8 cellular contexts compared by ENCODE assay signal in genomic region chr7:131555565-131556054, GRCh38. TPM values are rescaled to one million over a fixed set of nuclear protein-coding genes. Genes with fewer than 3 reads are reported as not detected.
DNase-seq lines count a peak whose midpoint lies in the region; ATAC-seq, FAIRE-seq and TF ChIP-seq lines count a peak whose summit lies in the region.

No MANE protein-coding gene starts in this region.

- no peak overlapping the region for H2AFZ ChIP-seq in HepG2 (ENCODE audit: low read length)

- H3K27ac ChIP-seq in AG04450 (ENCODE audit: low read depth, low read length) = no peak overlapping the region
- H3K27ac ChIP-seq in HepG2 (ENCODE audit: extremely low read length, insufficient read depth, low read length) = no peak overlapping the region
- peak overlapping the region; percentile 70 to 72 (median 70) for H3K27ac ChIP-seq in transverse colon

- no peaks in the 10 kb centered on the region for H3K36me3 Mint-ChIP-seq in activated naive CD8-positive, alpha-beta T cell treated with anti-CD3 and anti-CD28 coated beads, Interleukin-2, amount 50 U/mL, for 24 hours (ENCODE audit: low read depth)

- CTCF ChIA-PET in AG04450 (lab: Charles Lee) (no interaction called here), HepG2 (lab: Yijun Ruan, JAX; ENCODE audit: low intra/inter-chr PET ratio, low total read pairs) (no interaction called here)

- intact Hi-C loops in HepG2 (cut with micrococcal nuclease; ENCODE audit: unreplicated experiment) (no loop called here), transverse colon (cut with DNase I; ENCODE audit: low total_unique reads) (no loop called here)

- H3K4me2 ChIP-seq in HepG2 (ENCODE audit: low read depth, low read length) = peak overlapping the region; percentile 59

- H3K9me3 Mint-ChIP-seq in activated naive CD8-positive, alpha-beta T cell treated with anti-CD3 and anti-CD28 coated beads, Interleukin-2, amount 50 U/mL, for 24 hours = no peaks in the 10 kb centered on the region

- H3K4me3 Mint-ChIP-seq in activated naive CD8-positive, alpha-beta T cell treated with anti-CD3 and anti-CD28 coated beads, Interleukin-2, amount 50 U/mL, for 24 hours = peak overlapping the region; percentile 68

- H3K27me3 Mint-ChIP-seq in activated naive CD8-positive, alpha-beta T cell treated with anti-CD3 and anti-CD28 coated beads, Interleukin-2, amount 50 U/mL, for 24 hours = peaks cover 55% of the 10 kb centered on the region

- peaks cover 13% of the 10 kb centered on the region for H3K4me1 ChIP-seq in HepG2 (ENCODE audit: insufficient read depth, low read length)
- peaks cover 11 to 27% (median 25%) of the 10 kb centered on the region in 4 donors for H3K4me1 ChIP-seq in transverse colon

- no peaks in the 10 kb centered on the region for H3K36me3 ChIP-seq in HepG2 (replicated peaks in 1 of 2; ENCODE audit: control insufficient read depth in 1 of 2, insufficient read depth in 2 of 2, low read length in 2 of 2)
- H3K36me3 ChIP-seq in transverse colon = no peaks in the 10 kb centered on the region

- H3K27me3 ChIP-seq in AG04450 (ENCODE audit: control insufficient read depth, insufficient read depth, low read length) (peaks cover 41% of the 10 kb centered on the region), HepG2 (ENCODE audit: control insufficient read depth in 1 of 2, insufficient read depth in 2 of 2, low read length in 2 of 2) (peaks cover 11 to 66% of the 10 kb centered on the region in 2 experiments), transverse colon (peaks cover 47% of the 10 kb centered on the region)

- in situ Hi-C loops in HepG2 (cut with HindIII; ENCODE audit: extremely low pct_ligation_motif_present, low pct_unique_long_range_greater_than_20kb) = no loop called here
- in situ Hi-C loops in transverse colon (cut with MboI; ENCODE audit: low pct_ligation_motif_present in 1 of 4, low pct_unique_long_range_greater_than_20kb in 1 of 4, low sequenced_read_pairs in 3 of 4) = no loop called here

- H3K4me3 ChIP-seq in AG04450 (ENCODE audit: low read depth, low read length) = peak overlapping the region; percentile 54
- H3K4me3 ChIP-seq in HepG2 (replicated peaks in 1 of 3; ENCODE audit: insufficient read depth in 1 of 3, low read depth in 2 of 3, low read length in 3 of 3) = peak overlapping the region in 2 of 3 experiments; percentile 38 to 61; a peak in 4 of 6 replicates
- H3K4me3 ChIP-seq in transverse colon = peak overlapping the region; percentile 43 to 63 (median 58)

- no peak for TF ChIP-seq CTCF in AG04450 (IDR thresholded peaks at IDR 0.05; ENCODE audit: low read depth, low read length)
- no peak for TF ChIP-seq CTCF in HepG2 (CRISPR knock-in tag; IDR thresholded peaks at IDR 0.05)
- no peak for TF ChIP-seq CTCF in transverse colon (IDR thresholded peaks at IDR 0.05)

- 24% methylated on average over 13 of the region's 29 CpGs for WGBS in HepG2 (ENCODE audit: low lambda C conversion rate)
- 12 to 42% methylated on average over 2 to 29 of the region's 29 CpGs for WGBS in transverse colon (ENCODE audit: low coverage in 1 of 2), 2 donors

- H3K27ac Mint-ChIP-seq in activated naive CD8-positive, alpha-beta T cell treated with anti-CD3 and anti-CD28 coated beads, Interleukin-2, amount 50 U/mL, for 24 hours = no peak overlapping the region

- H3K9ac ChIP-seq in HepG2 (ENCODE audit: insufficient read depth, low read depth, low read length) = no peak overlapping the region

- no peak for TF ChIP-seq POLR2A in HepG2 (IDR thresholded peaks at IDR 0.05; ENCODE audit: insufficient read depth in 1 of 2, low read depth in 2 of 2, low read length in 2 of 2)
- no peak for TF ChIP-seq POLR2A in transverse colon (IDR thresholded peaks at IDR 0.05)

- H3K9me3 ChIP-seq in AG04450 (ENCODE audit: control insufficient read depth, insufficient read depth, low read length) (no peaks in the 10 kb centered on the region), HepG2 (ENCODE audit: low read length) (no peaks in the 10 kb centered on the region), transverse colon (no peaks in the 10 kb centered on the region)

- H3K79me2 ChIP-seq in HepG2 (ENCODE audit: insufficient read depth, low read length) = no peaks in the 10 kb centered on the region

- no peak for TF ChIP-seq EP300 in HepG2 (IDR thresholded peaks at IDR 0.05; ENCODE audit: low read depth in 2 of 2, low read length in 2 of 2)
- TF ChIP-seq EP300 in HepG2 (CRISPR knock-in tag; IDR thresholded peaks at IDR 0.05; ENCODE audit: borderline replicate concordance) = no peak
- TF ChIP-seq EP300 in transverse colon (IDR thresholded peaks at IDR 0.05; ENCODE audit: low read depth) = no peak

- peaks cover 7% of the 10 kb centered on the region for H3K4me1 Mint-ChIP-seq in activated naive CD8-positive, alpha-beta T cell treated with anti-CD3 and anti-CD28 coated beads, Interleukin-2, amount 50 U/mL, for 24 hours

- no peaks in the 10 kb centered on the region for H4K20me1 ChIP-seq in HepG2 (ENCODE audit: insufficient read depth, low read length)

- no TSS peak for BruUV-seq in HepG2 (replicated peaks; lab: Mats Ljungman, UMichigan)

- POLR2A ChIA-PET in AG04450 (lab: Yijun Ruan, JAX) (no interaction called here), HepG2 (lab: Yijun Ruan, JAX) (no interaction called here)

- no peak for ATAC-seq in activated naive CD8-positive, alpha-beta T cell treated with anti-CD3 and anti-CD28 coated beads, Interleukin-2, amount 50 U/mL, for 24 hours
- ATAC-seq in HepG2 (no peak), GM21825 (IDR thresholded peaks at IDR 0.05; ENCODE audit: unreplicated experiment) (no peak), HG03354 (IDR thresholded peaks at IDR 0.05; ENCODE audit: poor library complexity, severe bottlenecking, unreplicated experiment) (no peak), GM18907 (IDR thresholded peaks at IDR 0.05; ENCODE audit: unreplicated experiment) (no peak)

- no peak for FAIRE-seq in HepG2 (lab: Jason Lieb, UNC)

- DNase-seq in AG04450 (ENCODE audit: low read depth, low spot score) = no peak
- DNase-seq in HT-29 (ENCODE audit: low spot score) = peak; percentile 64
- peak; percentile 19 for DNase-seq in activated naive CD8-positive, alpha-beta T cell treated with anti-CD3 and anti-CD28 coated beads, Interleukin-2, amount 50 U/mL, for 24 hours
- DNase-seq in HepG2 (ENCODE audit: low spot score) = no peak
- DNase-seq in transverse colon = no peak

- no peak for TF ChIP-seq RAD21 in HepG2 (CRISPR knock-in tag; IDR thresholded peaks at IDR 0.05)

TF ChIP-seq in HepG2, 621 proteins besides CTCF, POLR2A, EP300 and RAD21 (continues in another document):
- TF ChIP-seq HNRNPH1 (optimal IDR thresholded peaks at IDR 0.05; ENCODE audit: low read depth, low read length) = no peak
- TF ChIP-seq DZIP1 (CRISPR knock-in tag; IDR thresholded peaks at IDR 0.05) = no peak
- TF ChIP-seq ZNF564 (CRISPR knock-in tag; IDR thresholded peaks at IDR 0.05) = no peak
- 0 out of 2 replicates have a peak, but pooled peaks have one; percentile 37 for TF ChIP-seq EZH2 (conservative IDR thresholded peaks at IDR 0.05; ENCODE audit: low read depth, low read length)

RNA-seq across cellular contexts. Expression of gene PODXL, which starts 0.8 kb away (rescaled TPM):
- 0.79 and 0.92 TPM in 2 replicates for polyA plus RNA-seq in AG04450 (2011; rRNA removed)
- 1.2 and 1.5 TPM in 2 replicates for polyA minus RNA-seq in AG04450 (2011; rRNA and poly(A)+ RNA removed)
- 55.9 and 67.9 TPM in 2 replicates for total RNA-seq in HT-29 (2014; rRNA removed; shearing (Covaris generic))
- 0.22 and 0.24 TPM in 2 replicates for total RNA-seq in HepG2 (2016; rRNA removed; fragmentation: Illumina TruSeq; extraction: Trizol)
- 0.09 TPM in 1 of 2 replicates, not detected in the other for total RNA-seq in HepG2 (2016; cell fraction: cytosol; rRNA removed; fragmentation: Illumina TruSeq; extraction: Trizol; ENCODE audit: low read depth)
- 0.17 and 0.24 TPM in 2 replicates for total RNA-seq in HepG2 (2016; cell fraction: insoluble cytoplasmic fraction; rRNA removed; fragmentation: Illumina TruSeq; extraction: Trizol)
- 0.12 and 0.21 TPM in 2 replicates for total RNA-seq in HepG2 (2016; cell fraction: membrane; rRNA removed; fragmentation: Illumina TruSeq; extraction: Trizol)
- total RNA-seq in HepG2 (2016; cell fraction: nucleus; rRNA removed; fragmentation: Illumina TruSeq; extraction: Trizol) = 0.47 and 1.1 TPM in 2 replicates
- 0.33 and 0.54 TPM in 2 replicates for polyA plus RNA-seq in HepG2 (2011; rRNA removed)
- polyA plus RNA-seq in HepG2 (2011; cell fraction: cytosol; rRNA removed) = 0.18 and 0.35 TPM in 2 replicates
- 0.38 and 0.55 TPM in 2 replicates for polyA plus RNA-seq in HepG2 (2011; cell fraction: nucleus; rRNA removed)
- 0.19 and 0.63 TPM in 2 replicates for polyA plus RNA-seq in HepG2 (2012)
- 0.01 and 0.31 TPM in 2 replicates for polyA plus RNA-seq in HepG2 (2016; cell fraction: cytosol; fragmentation: Illumina TruSeq; extraction: Trizol; ENCODE audit: low read depth)
- polyA plus RNA-seq in HepG2 (2016; cell fraction: insoluble cytoplasmic fraction; fragmentation: Illumina TruSeq; extraction: Trizol; ENCODE audit: low read depth) = 0.21 and 0.25 TPM in 2 replicates
- polyA plus RNA-seq in HepG2 (2016; cell fraction: membrane; fragmentation: Illumina TruSeq; extraction: Trizol; ENCODE audit: low read depth) = 0.03 and 0.16 TPM in 2 replicates
- polyA plus RNA-seq in HepG2 (2016; cell fraction: nucleus; fragmentation: Illumina TruSeq; extraction: Trizol; ENCODE audit: insufficient read depth, low read depth) = 0.69 and 1.5 TPM in 2 replicates
- polyA minus RNA-seq in HepG2 (2011; rRNA and poly(A)+ RNA removed; ENCODE audit: low replicate concordance) = 0.50 and 160 TPM in 2 replicates
- 1.5 and 2.1 TPM in 2 replicates for polyA minus RNA-seq in HepG2 (2011; cell fraction: cytosol; rRNA and poly(A)+ RNA removed)
- polyA minus RNA-seq in HepG2 (2011; cell fraction: nucleus; rRNA and poly(A)+ RNA removed) = 0.75 and 1.4 TPM in 2 replicates
- total RNA-seq in transverse colon = 10 to 100 TPM; 11.7 to 25.8 (median 16.1) TPM

Comparison
In these comparisons a context has a peak if more than half of its experiments do, and no peak if none do; other contexts are left out.
1. DNase-seq: peak in HT-29 (single experiment) and activated naive CD8-positive, alpha-beta T cell treated with anti-CD3 and anti-CD28 coated beads, Interleukin-2, amount 50 U/mL, for 24 hours (single experiment); none in AG04450 (single experiment), HepG2 (single experiment) and transverse colon (single experiment).
2. H3K27ac ChIP-seq: peak in transverse colon (4 of 4); none in AG04450 (single experiment) and HepG2 (single experiment).
3. RNA of gene PODXL, which starts 0.8 kb away (total RNA-seq): 55.9 to 67.9 TPM in HT-29 and 11.7 to 25.8 TPM in transverse colon; 0.09 to 1.1 TPM in HepG2; every median in the first group is over 4 times any median in the second.
4. Peak in every context shown above with its lines, with median percentiles within 50 percentile points of each other: H3K4me3 ChIP-seq.